In genomic region chr16:51433597-51433996, GRCh38 we compare ENCODE assay signal across 1 cellular context.
TF ChIP-seq lines count a peak whose summit lies in the region.

No MANE protein-coding gene starts in this region.

TF ChIP-seq in IMR-90, 13 proteins besides CTCF, POLR2A, EP300 and RAD21 (continued from another document):
- TF ChIP-seq FOS (IDR thresholded peaks at IDR 0.05; ENCODE audit: low read depth, low read length) (no peak), MXI1 (IDR thresholded peaks at IDR 0.05; ENCODE audit: borderline replicate concordance, low read depth, low read length) (no peak), NFE2L2 (IDR thresholded peaks at IDR 0.05; ENCODE audit: low read depth, low read length) (no peak), MAZ (IDR thresholded peaks at IDR 0.05; ENCODE audit: borderline replicate concordance, low read depth, low read length) (no peak), CEBPB (IDR thresholded peaks at IDR 0.05; ENCODE audit: low read depth, low read length) (no peak), RFX5 (IDR thresholded peaks at IDR 0.05; ENCODE audit: low read depth, low read length) (no peak)
